Comparison of ENCODE assay signal across 1 cellular context in the genomic region with DNA sequence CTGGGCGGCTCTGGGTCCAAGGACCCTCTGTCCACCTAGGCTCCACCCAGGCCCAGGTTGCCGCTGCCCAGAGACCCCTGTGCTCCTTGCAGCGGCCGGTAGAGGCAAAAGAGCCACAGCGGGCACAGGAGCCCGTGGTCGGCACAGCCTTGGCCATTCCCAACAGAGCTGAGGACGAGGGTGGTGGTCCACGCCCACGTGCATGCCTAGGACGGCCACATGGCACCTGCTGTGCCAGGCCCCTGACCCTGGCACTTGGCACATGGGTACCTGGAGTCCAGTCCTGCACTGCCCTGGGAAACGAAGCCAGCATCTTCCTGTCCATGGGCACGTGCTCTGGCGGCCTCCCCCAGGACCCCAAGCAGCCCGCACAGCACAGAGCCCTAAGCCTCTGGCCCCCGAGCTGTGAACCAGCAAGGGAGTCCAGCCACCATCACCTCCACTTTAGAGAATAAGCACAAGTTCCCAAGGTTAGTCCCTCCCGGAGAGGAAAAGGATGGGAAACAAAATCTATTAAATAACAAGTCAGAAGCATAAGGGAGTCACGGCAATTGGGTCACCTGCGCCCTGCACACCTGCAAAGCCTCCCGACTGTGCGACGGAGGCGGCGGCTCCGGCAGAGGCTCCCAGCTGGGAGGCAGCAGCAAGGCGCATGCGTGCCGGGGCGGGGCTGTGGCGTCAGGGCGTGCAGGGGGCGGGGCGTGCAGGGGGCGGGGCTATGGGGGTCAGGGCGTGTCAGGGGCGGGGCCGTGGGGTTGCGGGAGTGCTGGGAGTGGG.
TF ChIP-seq lines count a peak whose summit lies in the region.

No MANE protein-coding gene starts in this region.

TF ChIP-seq in K562, 482 proteins besides CTCF, POLR2A, EP300 and RAD21 (continued from another document):
- no peak for TF ChIP-seq ZFP30 (CRISPR knock-in tag; IDR thresholded peaks at IDR 0.05; ENCODE audit: borderline replicate concordance)
TF ChIP-seq in K562: peak in this region for 5.
